1 cellular context compared by ENCODE assay signal in the genomic region with DNA sequence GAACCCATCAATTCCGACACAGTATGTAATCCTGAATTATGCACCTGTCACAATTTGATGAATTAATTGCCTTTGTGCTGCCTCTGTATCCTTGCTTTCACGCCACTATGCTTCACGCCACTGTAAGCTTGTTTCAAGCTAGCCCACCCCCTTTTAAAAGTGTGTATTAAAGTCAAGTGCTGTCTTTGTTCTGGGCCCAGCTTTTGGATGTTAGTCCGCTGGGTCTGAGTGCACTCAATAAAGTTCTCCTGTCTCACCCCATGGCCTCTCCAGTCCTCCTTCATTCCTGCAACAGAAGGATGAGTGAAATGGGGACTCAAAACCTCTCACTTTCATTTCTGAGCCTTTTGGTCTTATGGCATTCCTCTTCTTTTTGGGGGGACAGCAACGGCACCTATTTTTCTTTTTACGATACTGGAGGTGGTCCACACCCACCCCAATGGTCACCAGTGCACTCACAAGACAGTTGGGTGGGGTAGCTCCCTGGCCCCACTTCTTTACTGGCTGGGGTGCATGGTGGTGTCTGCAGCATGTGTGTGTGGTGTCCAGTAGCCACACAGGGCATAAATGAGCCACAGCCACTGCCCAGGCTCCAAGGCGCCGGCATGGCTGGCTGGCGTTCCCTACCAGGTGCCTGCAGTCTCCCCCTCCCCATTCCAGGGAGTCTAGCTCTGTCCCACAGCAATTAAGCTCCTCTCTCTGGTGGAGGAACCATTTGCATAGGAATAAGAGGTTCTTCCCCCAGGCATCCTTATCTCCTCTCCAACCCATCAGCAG.
TF ChIP-seq lines count a peak whose summit lies in the region.

No MANE protein-coding gene starts in this region.

TF ChIP-seq in K562, 482 proteins besides CTCF, POLR2A, EP300 and RAD21 (continued from another document and continues in another):
- TF ChIP-seq, protein P1, sequence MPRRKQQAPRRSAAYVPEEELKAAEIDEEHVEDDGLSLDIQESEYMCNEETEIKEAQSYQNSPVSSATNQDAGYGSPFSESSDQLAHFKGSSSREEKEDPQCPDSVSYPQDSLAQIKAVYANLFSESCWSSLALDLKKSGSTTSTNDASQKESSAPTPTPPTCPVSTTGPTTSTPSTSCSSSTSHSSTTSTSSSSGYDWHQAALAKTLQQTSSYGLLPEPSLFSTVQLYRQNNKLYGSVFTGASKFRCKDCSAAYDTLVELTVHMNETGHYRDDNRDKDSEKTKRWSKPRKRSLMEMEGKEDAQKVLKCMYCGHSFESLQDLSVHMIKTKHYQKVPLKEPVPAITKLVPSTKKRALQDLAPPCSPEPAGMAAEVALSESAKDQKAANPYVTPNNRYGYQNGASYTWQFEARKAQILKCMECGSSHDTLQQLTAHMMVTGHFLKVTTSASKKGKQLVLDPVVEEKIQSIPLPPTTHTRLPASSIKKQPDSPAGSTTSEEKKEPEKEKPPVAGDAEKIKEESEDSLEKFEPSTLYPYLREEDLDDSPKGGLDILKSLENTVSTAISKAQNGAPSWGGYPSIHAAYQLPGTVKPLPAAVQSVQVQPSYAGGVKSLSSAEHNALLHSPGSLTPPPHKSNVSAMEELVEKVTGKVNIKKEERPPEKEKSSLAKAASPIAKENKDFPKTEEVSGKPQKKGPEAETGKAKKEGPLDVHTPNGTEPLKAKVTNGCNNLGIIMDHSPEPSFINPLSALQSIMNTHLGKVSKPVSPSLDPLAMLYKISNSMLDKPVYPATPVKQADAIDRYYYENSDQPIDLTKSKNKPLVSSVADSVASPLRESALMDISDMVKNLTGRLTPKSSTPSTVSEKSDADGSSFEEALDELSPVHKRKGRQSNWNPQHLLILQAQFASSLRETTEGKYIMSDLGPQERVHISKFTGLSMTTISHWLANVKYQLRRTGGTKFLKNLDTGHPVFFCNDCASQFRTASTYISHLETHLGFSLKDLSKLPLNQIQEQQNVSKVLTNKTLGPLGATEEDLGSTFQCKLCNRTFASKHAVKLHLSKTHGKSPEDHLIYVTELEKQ (CRISPR knock-in tag; IDR thresholded peaks at IDR 0.05), result no peak
- no peak for TF ChIP-seq U2AF2 (optimal IDR thresholded peaks at IDR 0.05; ENCODE audit: low read depth, low read length)
- no peak for TF ChIP-seq RFX7 (CRISPR knock-in tag; IDR thresholded peaks at IDR 0.05)
- no peak for TF ChIP-seq ZC3H8 (IDR thresholded peaks at IDR 0.05)
- no peak for TF ChIP-seq CHD1 (IDR thresholded peaks at IDR 0.05; ENCODE audit: low read length)
- TF ChIP-seq, protein P2, sequence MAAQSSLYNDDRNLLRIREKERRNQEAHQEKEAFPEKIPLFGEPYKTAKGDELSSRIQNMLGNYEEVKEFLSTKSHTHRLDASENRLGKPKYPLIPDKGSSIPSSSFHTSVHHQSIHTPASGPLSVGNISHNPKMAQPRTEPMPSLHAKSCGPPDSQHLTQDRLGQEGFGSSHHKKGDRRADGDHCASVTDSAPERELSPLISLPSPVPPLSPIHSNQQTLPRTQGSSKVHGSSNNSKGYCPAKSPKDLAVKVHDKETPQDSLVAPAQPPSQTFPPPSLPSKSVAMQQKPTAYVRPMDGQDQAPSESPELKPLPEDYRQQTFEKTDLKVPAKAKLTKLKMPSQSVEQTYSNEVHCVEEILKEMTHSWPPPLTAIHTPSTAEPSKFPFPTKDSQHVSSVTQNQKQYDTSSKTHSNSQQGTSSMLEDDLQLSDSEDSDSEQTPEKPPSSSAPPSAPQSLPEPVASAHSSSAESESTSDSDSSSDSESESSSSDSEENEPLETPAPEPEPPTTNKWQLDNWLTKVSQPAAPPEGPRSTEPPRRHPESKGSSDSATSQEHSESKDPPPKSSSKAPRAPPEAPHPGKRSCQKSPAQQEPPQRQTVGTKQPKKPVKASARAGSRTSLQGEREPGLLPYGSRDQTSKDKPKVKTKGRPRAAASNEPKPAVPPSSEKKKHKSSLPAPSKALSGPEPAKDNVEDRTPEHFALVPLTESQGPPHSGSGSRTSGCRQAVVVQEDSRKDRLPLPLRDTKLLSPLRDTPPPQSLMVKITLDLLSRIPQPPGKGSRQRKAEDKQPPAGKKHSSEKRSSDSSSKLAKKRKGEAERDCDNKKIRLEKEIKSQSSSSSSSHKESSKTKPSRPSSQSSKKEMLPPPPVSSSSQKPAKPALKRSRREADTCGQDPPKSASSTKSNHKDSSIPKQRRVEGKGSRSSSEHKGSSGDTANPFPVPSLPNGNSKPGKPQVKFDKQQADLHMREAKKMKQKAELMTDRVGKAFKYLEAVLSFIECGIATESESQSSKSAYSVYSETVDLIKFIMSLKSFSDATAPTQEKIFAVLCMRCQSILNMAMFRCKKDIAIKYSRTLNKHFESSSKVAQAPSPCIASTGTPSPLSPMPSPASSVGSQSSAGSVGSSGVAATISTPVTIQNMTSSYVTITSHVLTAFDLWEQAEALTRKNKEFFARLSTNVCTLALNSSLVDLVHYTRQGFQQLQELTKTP (IDR thresholded peaks at IDR 0.05; ENCODE audit: low read depth in 1 of 2, partially characterized antibody in 2 of 2), result no peak
- TF ChIP-seq, protein P3, sequence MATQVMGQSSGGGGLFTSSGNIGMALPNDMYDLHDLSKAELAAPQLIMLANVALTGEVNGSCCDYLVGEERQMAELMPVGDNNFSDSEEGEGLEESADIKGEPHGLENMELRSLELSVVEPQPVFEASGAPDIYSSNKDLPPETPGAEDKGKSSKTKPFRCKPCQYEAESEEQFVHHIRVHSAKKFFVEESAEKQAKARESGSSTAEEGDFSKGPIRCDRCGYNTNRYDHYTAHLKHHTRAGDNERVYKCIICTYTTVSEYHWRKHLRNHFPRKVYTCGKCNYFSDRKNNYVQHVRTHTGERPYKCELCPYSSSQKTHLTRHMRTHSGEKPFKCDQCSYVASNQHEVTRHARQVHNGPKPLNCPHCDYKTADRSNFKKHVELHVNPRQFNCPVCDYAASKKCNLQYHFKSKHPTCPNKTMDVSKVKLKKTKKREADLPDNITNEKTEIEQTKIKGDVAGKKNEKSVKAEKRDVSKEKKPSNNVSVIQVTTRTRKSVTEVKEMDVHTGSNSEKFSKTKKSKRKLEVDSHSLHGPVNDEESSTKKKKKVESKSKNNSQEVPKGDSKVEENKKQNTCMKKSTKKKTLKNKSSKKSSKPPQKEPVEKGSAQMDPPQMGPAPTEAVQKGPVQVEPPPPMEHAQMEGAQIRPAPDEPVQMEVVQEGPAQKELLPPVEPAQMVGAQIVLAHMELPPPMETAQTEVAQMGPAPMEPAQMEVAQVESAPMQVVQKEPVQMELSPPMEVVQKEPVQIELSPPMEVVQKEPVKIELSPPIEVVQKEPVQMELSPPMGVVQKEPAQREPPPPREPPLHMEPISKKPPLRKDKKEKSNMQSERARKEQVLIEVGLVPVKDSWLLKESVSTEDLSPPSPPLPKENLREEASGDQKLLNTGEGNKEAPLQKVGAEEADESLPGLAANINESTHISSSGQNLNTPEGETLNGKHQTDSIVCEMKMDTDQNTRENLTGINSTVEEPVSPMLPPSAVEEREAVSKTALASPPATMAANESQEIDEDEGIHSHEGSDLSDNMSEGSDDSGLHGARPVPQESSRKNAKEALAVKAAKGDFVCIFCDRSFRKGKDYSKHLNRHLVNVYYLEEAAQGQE (CRISPR knock-in tag; IDR thresholded peaks at IDR 0.05; ENCODE audit: low read depth), result no peak
- no peak for TF ChIP-seq E2F3 (CRISPR knock-in tag; IDR thresholded peaks at IDR 0.05)
- no peak for TF ChIP-seq HNRNPUL1 (IDR thresholded peaks at IDR 0.05; ENCODE audit: low read length)
- TF ChIP-seq BACH1 (tag; IDR thresholded peaks at IDR 0.05), result no peak
- no peak for TF ChIP-seq ARHGAP35 (IDR thresholded peaks at IDR 0.05; ENCODE audit: partially characterized antibody)
- no peak for TF ChIP-seq NCOA4 (IDR thresholded peaks at IDR 0.05; ENCODE audit: partially characterized antibody)
- TF ChIP-seq, protein P4, sequence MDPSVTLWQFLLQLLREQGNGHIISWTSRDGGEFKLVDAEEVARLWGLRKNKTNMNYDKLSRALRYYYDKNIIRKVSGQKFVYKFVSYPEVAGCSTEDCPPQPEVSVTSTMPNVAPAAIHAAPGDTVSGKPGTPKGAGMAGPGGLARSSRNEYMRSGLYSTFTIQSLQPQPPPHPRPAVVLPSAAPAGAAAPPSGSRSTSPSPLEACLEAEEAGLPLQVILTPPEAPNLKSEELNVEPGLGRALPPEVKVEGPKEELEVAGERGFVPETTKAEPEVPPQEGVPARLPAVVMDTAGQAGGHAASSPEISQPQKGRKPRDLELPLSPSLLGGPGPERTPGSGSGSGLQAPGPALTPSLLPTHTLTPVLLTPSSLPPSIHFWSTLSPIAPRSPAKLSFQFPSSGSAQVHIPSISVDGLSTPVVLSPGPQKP (CRISPR knock-in tag; IDR thresholded peaks at IDR 0.05), result no peak
- no peak for TF ChIP-seq SMARCB1 (IDR thresholded peaks at IDR 0.05; ENCODE audit: insufficient read length, low read depth)
- no peak for TF ChIP-seq SAFB2 (IDR thresholded peaks at IDR 0.05; ENCODE audit: borderline replicate concordance, low read depth, low read length, severe bottlenecking)
- no peak for TF ChIP-seq RNF2 (IDR thresholded peaks at IDR 0.05)
- no peak for TF ChIP-seq RBM15 (IDR thresholded peaks at IDR 0.05; ENCODE audit: insufficient read depth, low read length)
- TF ChIP-seq HDGF (IDR thresholded peaks at IDR 0.05), result no peak
- no peak for TF ChIP-seq ESRRA (IDR thresholded peaks at IDR 0.05; ENCODE audit: borderline replicate concordance, low read depth)
- no peak for TF ChIP-seq SIX5 (IDR thresholded peaks at IDR 0.05; ENCODE audit: borderline replicate concordance in 1 of 2, insufficient read depth in 1 of 2, low read depth in 1 of 2, low read length in 2 of 2)
- TF ChIP-seq, protein P5, sequence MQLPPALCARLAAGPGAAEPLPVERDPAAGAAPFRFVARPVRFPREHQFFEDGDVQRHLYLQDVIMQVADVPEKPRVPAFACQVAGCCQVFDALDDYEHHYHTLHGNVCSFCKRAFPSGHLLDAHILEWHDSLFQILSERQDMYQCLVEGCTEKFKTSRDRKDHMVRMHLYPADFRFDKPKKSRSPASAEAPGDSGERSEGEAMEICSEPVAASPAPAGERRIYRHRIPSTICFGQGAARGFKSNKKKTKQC (CRISPR knock-in tag; IDR thresholded peaks at IDR 0.05), result 0 out of 2 replicates have a peak, but pooled peaks have one; percentile 16
- TF ChIP-seq, protein P6, sequence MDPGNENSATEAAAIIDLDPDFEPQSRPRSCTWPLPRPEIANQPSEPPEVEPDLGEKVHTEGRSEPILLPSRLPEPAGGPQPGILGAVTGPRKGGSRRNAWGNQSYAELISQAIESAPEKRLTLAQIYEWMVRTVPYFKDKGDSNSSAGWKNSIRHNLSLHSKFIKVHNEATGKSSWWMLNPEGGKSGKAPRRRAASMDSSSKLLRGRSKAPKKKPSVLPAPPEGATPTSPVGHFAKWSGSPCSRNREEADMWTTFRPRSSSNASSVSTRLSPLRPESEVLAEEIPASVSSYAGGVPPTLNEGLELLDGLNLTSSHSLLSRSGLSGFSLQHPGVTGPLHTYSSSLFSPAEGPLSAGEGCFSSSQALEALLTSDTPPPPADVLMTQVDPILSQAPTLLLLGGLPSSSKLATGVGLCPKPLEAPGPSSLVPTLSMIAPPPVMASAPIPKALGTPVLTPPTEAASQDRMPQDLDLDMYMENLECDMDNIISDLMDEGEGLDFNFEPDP (CRISPR knock-in tag; IDR thresholded peaks at IDR 0.05), result no peak
- TF ChIP-seq ZNF12 (CRISPR knock-in tag; IDR thresholded peaks at IDR 0.05), result no peak
- TF ChIP-seq KAT2B (IDR thresholded peaks at IDR 0.05; ENCODE audit: low read depth, low read length), result no peak
- TF ChIP-seq, protein P7, sequence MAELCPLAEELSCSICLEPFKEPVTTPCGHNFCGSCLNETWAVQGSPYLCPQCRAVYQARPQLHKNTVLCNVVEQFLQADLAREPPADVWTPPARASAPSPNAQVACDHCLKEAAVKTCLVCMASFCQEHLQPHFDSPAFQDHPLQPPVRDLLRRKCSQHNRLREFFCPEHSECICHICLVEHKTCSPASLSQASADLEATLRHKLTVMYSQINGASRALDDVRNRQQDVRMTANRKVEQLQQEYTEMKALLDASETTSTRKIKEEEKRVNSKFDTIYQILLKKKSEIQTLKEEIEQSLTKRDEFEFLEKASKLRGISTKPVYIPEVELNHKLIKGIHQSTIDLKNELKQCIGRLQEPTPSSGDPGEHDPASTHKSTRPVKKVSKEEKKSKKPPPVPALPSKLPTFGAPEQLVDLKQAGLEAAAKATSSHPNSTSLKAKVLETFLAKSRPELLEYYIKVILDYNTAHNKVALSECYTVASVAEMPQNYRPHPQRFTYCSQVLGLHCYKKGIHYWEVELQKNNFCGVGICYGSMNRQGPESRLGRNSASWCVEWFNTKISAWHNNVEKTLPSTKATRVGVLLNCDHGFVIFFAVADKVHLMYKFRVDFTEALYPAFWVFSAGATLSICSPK (IDR thresholded peaks at IDR 0.05; ENCODE audit: borderline replicate concordance), result no peak
- peak; percentile 28 for TF ChIP-seq MEIS2 (IDR thresholded peaks at IDR 0.05; ENCODE audit: partially characterized antibody)
- no peak for TF ChIP-seq NONO (IDR thresholded peaks at IDR 0.05; ENCODE audit: low read depth in 2 of 2, low read length in 1 of 2)
- TF ChIP-seq MCM3 (IDR thresholded peaks at IDR 0.05), result no peak
- TF ChIP-seq SAP30 (IDR thresholded peaks at IDR 0.05; ENCODE audit: borderline replicate concordance, insufficient read depth, low read depth, low read length, poor library complexity, severe bottlenecking), result no peak
- TF ChIP-seq BRD9 (IDR thresholded peaks at IDR 0.05; ENCODE audit: low read depth, partially characterized antibody), result no peak
- TF ChIP-seq IRF2 (CRISPR knock-in tag; IDR thresholded peaks at IDR 0.05), result no peak
- no peak for TF ChIP-seq NFATC3 (IDR thresholded peaks at IDR 0.05)
- no peak for TF ChIP-seq SMARCC2 (IDR thresholded peaks at IDR 0.05; ENCODE audit: low read depth)
- TF ChIP-seq, protein P8, sequence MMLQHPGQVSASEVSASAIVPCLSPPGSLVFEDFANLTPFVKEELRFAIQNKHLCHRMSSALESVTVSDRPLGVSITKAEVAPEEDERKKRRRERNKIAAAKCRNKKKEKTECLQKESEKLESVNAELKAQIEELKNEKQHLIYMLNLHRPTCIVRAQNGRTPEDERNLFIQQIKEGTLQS (IDR thresholded peaks at IDR 0.05), result no peak
- TF ChIP-seq, protein P8 (CRISPR knock-in tag; conservative IDR thresholded peaks at IDR 0.05), result no peak
- TF ChIP-seq ZNF311 (CRISPR knock-in tag; IDR thresholded peaks at IDR 0.05), result no peak
- TF ChIP-seq FOXJ3 (CRISPR knock-in tag; IDR thresholded peaks at IDR 0.05), result no peak
- no peak for TF ChIP-seq ZNF174 (CRISPR knock-in tag; IDR thresholded peaks at IDR 0.05)
- TF ChIP-seq CBX5 (IDR thresholded peaks at IDR 0.05; ENCODE audit: borderline replicate concordance, low read depth), result peak; percentile 96
- TF ChIP-seq, protein P9, sequence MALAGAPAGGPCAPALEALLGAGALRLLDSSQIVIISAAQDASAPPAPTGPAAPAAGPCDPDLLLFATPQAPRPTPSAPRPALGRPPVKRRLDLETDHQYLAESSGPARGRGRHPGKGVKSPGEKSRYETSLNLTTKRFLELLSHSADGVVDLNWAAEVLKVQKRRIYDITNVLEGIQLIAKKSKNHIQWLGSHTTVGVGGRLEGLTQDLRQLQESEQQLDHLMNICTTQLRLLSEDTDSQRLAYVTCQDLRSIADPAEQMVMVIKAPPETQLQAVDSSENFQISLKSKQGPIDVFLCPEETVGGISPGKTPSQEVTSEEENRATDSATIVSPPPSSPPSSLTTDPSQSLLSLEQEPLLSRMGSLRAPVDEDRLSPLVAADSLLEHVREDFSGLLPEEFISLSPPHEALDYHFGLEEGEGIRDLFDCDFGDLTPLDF (CRISPR knock-in tag; IDR thresholded peaks at IDR 0.05), result no peak
